1 cellular context compared by ENCODE assay signal in genomic region chr1:112322018-112322417, GRCh38.
TF ChIP-seq lines count a peak whose summit lies in the region.

No MANE protein-coding gene starts in this region.

TF ChIP-seq in K562, 482 proteins besides CTCF, POLR2A, EP300 and RAD21 (continued from another document and continues in another):
- TF ChIP-seq ZNF197 (CRISPR knock-in tag; IDR thresholded peaks at IDR 0.05; ENCODE audit: low read depth), result peak; percentile 80
- no peak for TF ChIP-seq MYBL2 (IDR thresholded peaks at IDR 0.05; ENCODE audit: low read depth)
- TF ChIP-seq MYBL2 (CRISPR knock-in tag; IDR thresholded peaks at IDR 0.05; ENCODE audit: borderline replicate concordance), result no peak
- no peak for TF ChIP-seq SRSF9 (IDR thresholded peaks at IDR 0.05; ENCODE audit: borderline replicate concordance, low read depth, low read length)
- no peak for TF ChIP-seq BCL6 (CRISPR knock-in tag; IDR thresholded peaks at IDR 0.05)
- no peak for TF ChIP-seq BCOR (IDR thresholded peaks at IDR 0.05)
- TF ChIP-seq LCOR (CRISPR knock-in tag; IDR thresholded peaks at IDR 0.05), result no peak
- no peak for TF ChIP-seq RNF219 (CRISPR knock-in tag; IDR thresholded peaks at IDR 0.05)
- TF ChIP-seq NR2C2 (CRISPR knock-in tag; IDR thresholded peaks at IDR 0.05), result no peak
- TF ChIP-seq NR2C2 (tag; IDR thresholded peaks at IDR 0.05), result peak; percentile 64
- no peak for TF ChIP-seq ZNF124 (CRISPR knock-in tag; IDR thresholded peaks at IDR 0.05)
- no peak for TF ChIP-seq POLR2AphosphoS5 (IDR thresholded peaks at IDR 0.05; ENCODE audit: control insufficient read depth, insufficient read depth, low read depth, low read length)
- TF ChIP-seq CCNT2 (IDR thresholded peaks at IDR 0.05; ENCODE audit: borderline replicate concordance, extremely low read depth, insufficient read length, low read depth, low read length), result no peak
- TF ChIP-seq CREB3L1 (IDR thresholded peaks at IDR 0.05; ENCODE audit: borderline replicate concordance, low read depth), result no peak
- TF ChIP-seq ZNF398 (CRISPR knock-in tag; IDR thresholded peaks at IDR 0.05), result no peak
- TF ChIP-seq FOXP1 (CRISPR knock-in tag; IDR thresholded peaks at IDR 0.05), result no peak
- TF ChIP-seq BRF2 (IDR thresholded peaks at IDR 0.05; ENCODE audit: borderline replicate concordance, insufficient read depth, insufficient read length), result no peak
- TF ChIP-seq CC2D1A (IDR thresholded peaks at IDR 0.05), result no peak
- TF ChIP-seq RNF2 (IDR thresholded peaks at IDR 0.05), result peak; percentile 67; the same call in 1 of the 2 replicates
- no peak for TF ChIP-seq FOXM1 (IDR thresholded peaks at IDR 0.05; ENCODE audit: low read depth)
- no peak for TF ChIP-seq FOXM1 (CRISPR knock-in tag; IDR thresholded peaks at IDR 0.05; ENCODE audit: low read depth)
- TF ChIP-seq ZNF311 (CRISPR knock-in tag; IDR thresholded peaks at IDR 0.05), result peak; percentile 53; the same call in 1 of the 2 replicates
- TF ChIP-seq HDAC1 (IDR thresholded peaks at IDR 0.05), result no peak
- no peak for TF ChIP-seq UBTF (IDR thresholded peaks at IDR 0.05; ENCODE audit: borderline replicate concordance in 1 of 2, low read depth in 2 of 2, low read length in 2 of 2)
- no peak for TF ChIP-seq ZNF699 (CRISPR knock-in tag; IDR thresholded peaks at IDR 0.05; ENCODE audit: insufficient replicate concordance)
- TF ChIP-seq ZNF583 (CRISPR knock-in tag; IDR thresholded peaks at IDR 0.05), result peak; percentile 84
- no peak for TF ChIP-seq ZNF780A (CRISPR knock-in tag; IDR thresholded peaks at IDR 0.05)
- no peak for TF ChIP-seq SREBF1 (IDR thresholded peaks at IDR 0.05; ENCODE audit: borderline replicate concordance, low read depth, low read length)
- 0 out of 2 replicates have a peak, but pooled peaks have one; percentile 36 for TF ChIP-seq NFXL1 (CRISPR knock-in tag; IDR thresholded peaks at IDR 0.05)
- no peak for TF ChIP-seq SMAD2 (IDR thresholded peaks at IDR 0.05; ENCODE audit: low read depth, low read length)
- TF ChIP-seq SREBF2 (CRISPR knock-in tag; IDR thresholded peaks at IDR 0.05), result no peak
- no peak for TF ChIP-seq CBFB (CRISPR knock-in tag; IDR thresholded peaks at IDR 0.05)
- TF ChIP-seq FUS (optimal IDR thresholded peaks at IDR 0.05; ENCODE audit: low read depth, low read length), result no peak
- no peak for TF ChIP-seq PATZ1 (CRISPR knock-in tag; IDR thresholded peaks at IDR 0.05; ENCODE audit: borderline replicate concordance)
- TF ChIP-seq ZZZ3 (IDR thresholded peaks at IDR 0.05), result no peak
- TF ChIP-seq ZNF655 (CRISPR knock-in tag; IDR thresholded peaks at IDR 0.05), result no peak
- TF ChIP-seq TRIM28 (IDR thresholded peaks at IDR 0.05), result no peak; the same call in 1 of the 2 replicates
- no peak for TF ChIP-seq ZFP91 (CRISPR knock-in tag; IDR thresholded peaks at IDR 0.05)
- TF ChIP-seq SP2 (IDR thresholded peaks at IDR 0.05; ENCODE audit: extremely low read depth, low read depth, low read length, poor library complexity, severe bottlenecking), result no peak
- TF ChIP-seq MAZ (CRISPR knock-in tag; conservative IDR thresholded peaks at IDR 0.05 in 1 of 2, IDR thresholded peaks at IDR 0.05 in 1 of 2), result no peak
